In genomic region chr2:160408575-160409291, GRCh38 we compare ENCODE assay signal across 8 cellular contexts.
A peak's percentile ranks its signal among the peaks of the same experiment; 100 is the strongest.
DNase-seq lines count a peak whose midpoint lies in the region; ATAC-seq, FAIRE-seq and TF ChIP-seq lines count a peak whose summit lies in the region.

No MANE protein-coding gene starts in this region.

- H3K9me3 ChIP-seq in A549 (no peaks in the 10 kb centered on the region), HUES6 (ENCODE audit: control insufficient read depth, insufficient read depth, low read depth, low read length) (no peaks in the 10 kb centered on the region), mucosa of rectum (ENCODE audit: control insufficient read depth in 2 of 2, low read length in 2 of 2) (no peaks in the 10 kb centered on the region)

- H3K27me3 Mint-ChIP-seq in dendritic cell treated with granulocyte-macrophage colony-stimulating factor and Interleukin-4, amounts not matched to agents 40 ng/mL and 50 ng/mL, for 4 days: no peaks in the 10 kb centered on the region

- H3K4me2 ChIP-seq in A549: peak overlapping the region; percentile 96

- no peak for TF ChIP-seq EP300 in A549 (IDR thresholded peaks at IDR 0.05)

- POLR2A ChIA-PET in A549 (lab: Yijun Ruan, JAX): interaction anchor here (1.0 to 1.6 kb wide), 4 partner anchors 20 to 561 kb away, joined by 3 to 4 read pairs (median 4); no protein-coding TSS in a partner anchor

- H3K9ac ChIP-seq in HUES6 (ENCODE audit: low read length): peak overlapping the region; percentile 79
- peak overlapping the region in 1 of 2 donors; percentile 5 for H3K9ac ChIP-seq in mucosa of rectum (ENCODE audit: low read depth in 1 of 2, low read length in 2 of 2)

- peak in 1 of 2 experiments; percentile 52; a peak in 3 of 6 replicates for ATAC-seq in A549
- ATAC-seq in HG02852 (IDR thresholded peaks at IDR 0.05; ENCODE audit: unreplicated experiment): no peak
- ATAC-seq in GM19035 (IDR thresholded peaks at IDR 0.05; ENCODE audit: unreplicated experiment): no peak
- no peak for ATAC-seq in GM21360 (IDR thresholded peaks at IDR 0.05; ENCODE audit: unreplicated experiment)

- H3K36me3 Mint-ChIP-seq in dendritic cell treated with granulocyte-macrophage colony-stimulating factor and Interleukin-4, amounts not matched to agents 40 ng/mL and 50 ng/mL, for 4 days (ENCODE audit: low read depth): peaks cover 29% of the 10 kb centered on the region

- DNase-seq in A549 (ENCODE audit: low read depth in 1 of 2, low spot score in 1 of 2) (peak in 1 of 2 experiments; percentile 38), DMS79 treated with DMSO at 0.1 percent for 48 hours (lab: John Stamatoyannopoulos, UW) (no peak)

- peak overlapping the region; percentile 91 to 99 for H3K27ac ChIP-seq in A549
- H3K27ac ChIP-seq in HUES6 (ENCODE audit: low read depth, low read length): peak overlapping the region; percentile 22; the same call in 1 of the 2 replicates
- peak overlapping the region; percentile 58 to 61 for H3K27ac ChIP-seq in mucosa of rectum (ENCODE audit: low read depth in 2 of 2, low read length in 2 of 2)

- WGBS in A549 (ENCODE audit: missing lambda C conversion rate): 56% methylated on average over 16 of the region's 16 CpGs

- FAIRE-seq in A549 (lab: Jason Lieb, UNC): no peak

- TF ChIP-seq POLR2A in A549 (IDR thresholded peaks at IDR 0.05; ENCODE audit: low read length): no peak

- no peaks in the 10 kb centered on the region for H3K9me3 Mint-ChIP-seq in dendritic cell treated with granulocyte-macrophage colony-stimulating factor and Interleukin-4, amounts not matched to agents 40 ng/mL and 50 ng/mL, for 4 days

- CTCF ChIA-PET in A549 (lab: Yijun Ruan, JAX): interaction anchor here (1.0 to 1.7 kb wide), 4 partner anchors 15 to 562 kb away, joined by 3 to 4 read pairs (median 4); no protein-coding TSS in a partner anchor

- no peak for TF ChIP-seq CTCF in A549 (IDR thresholded peaks at IDR 0.05)

- H3K27me3 ChIP-seq in HUES6 (ENCODE audit: control insufficient read depth, insufficient read depth, low read length): peaks cover 27% of the 10 kb centered on the region
- H3K27me3 ChIP-seq in mucosa of rectum (ENCODE audit: control insufficient read depth in 2 of 2, insufficient read depth in 2 of 2, low read length in 2 of 2): peaks cover 18 to 31% of the 10 kb centered on the region in 2 donors

- H3K36me3 ChIP-seq in HUES6 (ENCODE audit: control insufficient read depth, insufficient read depth, low read length) (no peaks in the 10 kb centered on the region), mucosa of rectum (ENCODE audit: control insufficient read depth in 2 of 2, insufficient read depth in 2 of 2, low read length in 2 of 2) (no peaks in the 10 kb centered on the region)

- peak overlapping the region; percentile 91 for H3K27ac Mint-ChIP-seq in dendritic cell treated with granulocyte-macrophage colony-stimulating factor and Interleukin-4, amounts not matched to agents 40 ng/mL and 50 ng/mL, for 4 days

- H3K4me1 Mint-ChIP-seq in dendritic cell treated with granulocyte-macrophage colony-stimulating factor and Interleukin-4, amounts not matched to agents 40 ng/mL and 50 ng/mL, for 4 days (ENCODE audit: low read depth): peaks cover 51% of the 10 kb centered on the region

- intact Hi-C loops in dendritic cell treated with granulocyte-macrophage colony-stimulating factor and Interleukin-4, amounts not matched to agents 40 ng/mL and 50 ng/mL, for 4 days (cut with micrococcal nuclease): no loop called here

- H3K4me3 ChIP-seq in A549: peak overlapping the region; percentile 77
- peak overlapping the region; percentile 69 for H3K4me3 ChIP-seq in HUES6 (ENCODE audit: low read depth, low read length)
- peak overlapping the region in 1 of 2 donors; percentile 52 for H3K4me3 ChIP-seq in mucosa of rectum (ENCODE audit: low read length in 2 of 2)

- no peak for TF ChIP-seq RAD21 in A549 (conservative IDR thresholded peaks at IDR 0.05 in 1 of 2, IDR thresholded peaks at IDR 0.05 in 1 of 2)

- peaks cover 49% of the 10 kb centered on the region for H3K4me1 ChIP-seq in A549
- H3K4me1 ChIP-seq in HUES6 (ENCODE audit: control insufficient read depth, insufficient read depth, low read length): peaks cover 32% of the 10 kb centered on the region
- peaks cover 8 to 11% of the 10 kb centered on the region in 2 donors for H3K4me1 ChIP-seq in mucosa of rectum (ENCODE audit: control insufficient read depth in 2 of 2, insufficient read depth in 2 of 2, low read length in 2 of 2)

- peak overlapping the region; percentile 74 for H3K4me3 Mint-ChIP-seq in dendritic cell treated with granulocyte-macrophage colony-stimulating factor and Interleukin-4, amounts not matched to agents 40 ng/mL and 50 ng/mL, for 4 days

TF ChIP-seq in A549, 52 proteins besides CTCF, POLR2A, EP300 and RAD21:
- no peak for TF ChIP-seq HDAC2 (IDR thresholded peaks at IDR 0.05)
- TF ChIP-seq RFX5 (IDR thresholded peaks at IDR 0.05): no peak
- no peak for TF ChIP-seq JUNB (IDR thresholded peaks at IDR 0.05)
- TF ChIP-seq CBX2 (IDR thresholded peaks at IDR 0.05; ENCODE audit: borderline replicate concordance, low read depth): no peak
- TF ChIP-seq HEYL (CRISPR knock-in tag; IDR thresholded peaks at IDR 0.05): no peak
- no peak for TF ChIP-seq HOXB13 (CRISPR knock-in tag; IDR thresholded peaks at IDR 0.05; ENCODE audit: low read depth)
- TF ChIP-seq SREBF2 (IDR thresholded peaks at IDR 0.05): no peak
- TF ChIP-seq MAFK (IDR thresholded peaks at IDR 0.05; ENCODE audit: partially characterized antibody): no peak
- TF ChIP-seq RARB (CRISPR knock-in tag; IDR thresholded peaks at IDR 0.05): no peak
- no peak for TF ChIP-seq EHMT2 (IDR thresholded peaks at IDR 0.05; ENCODE audit: low read depth)
- no peak for TF ChIP-seq ESRRA (IDR thresholded peaks at IDR 0.05; ENCODE audit: borderline replicate concordance, low read length)

Comparison
In these comparisons a context has a peak if more than half of its experiments do, and no peak if none do; other contexts are left out.
1. H3K27ac ChIP-seq: peak in every context shown above with its lines; median percentile 95 in A549; 60 in mucosa of rectum; 22 in HUES6.